ENCODE assay signal across 8 cellular contexts in the genomic region with DNA sequence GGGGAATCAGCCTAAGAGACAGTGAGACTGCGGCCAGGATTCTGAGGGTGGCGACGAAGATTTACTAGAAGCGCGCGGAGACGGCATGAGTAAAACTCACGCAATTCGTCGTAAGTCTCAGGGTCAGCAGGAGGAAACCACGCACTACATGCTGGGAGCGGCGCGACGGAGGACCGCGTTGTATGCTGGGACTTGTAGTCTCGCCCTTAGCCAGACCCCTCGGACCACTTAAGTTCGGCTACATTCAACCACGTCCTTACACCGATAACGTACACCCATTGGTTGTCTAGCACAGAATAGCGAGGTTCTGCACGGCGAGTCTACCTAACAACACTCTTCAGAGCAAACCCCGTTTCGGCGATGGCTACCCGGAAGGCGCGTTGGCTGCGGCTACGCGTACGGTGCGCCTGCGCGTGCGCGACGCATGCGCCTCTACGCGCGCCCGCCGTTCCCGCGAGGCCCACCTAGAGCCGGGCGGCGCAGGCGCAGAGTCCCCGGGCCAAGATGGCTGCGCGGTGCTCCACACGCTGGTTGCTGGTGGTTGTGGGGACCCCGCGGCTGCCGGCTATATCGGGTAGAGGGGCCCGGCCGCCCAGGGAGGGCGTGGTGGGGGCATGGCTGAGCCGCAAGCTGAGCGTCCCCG. TPM values are rescaled to one million over a fixed set of nuclear protein-coding genes. Genes with fewer than 3 reads are reported as not detected.
DNase-seq lines count a peak whose midpoint lies in the region; ATAC-seq and TF ChIP-seq lines count a peak whose summit lies in the region.

DNAJA3 (plus strand) TSS at position 491 of the 643 bp plus-strand sequence; CDS start at position 505, 14 bp downstream.

- intact Hi-C loops in heart left ventricle (cut with DNase I) = loop anchor here in 1 of 10 donors (5.0 kb wide), 1 partner anchor 112 kb away; the partner anchor contains the start of gene CDIP1

- H3K36me3 ChIP-seq in adipocyte (ENCODE audit: control insufficient read depth, insufficient read depth, low read length, severe bottlenecking) (peaks cover 3% of the 10 kb centered on the region), heart left ventricle (peaks cover 0 to 4% (median 0%) of the 10 kb centered on the region in 9 donors), trophoblast cell (ENCODE audit: control insufficient read depth in 1 of 2, insufficient read depth in 2 of 2, low read length in 2 of 2) (peaks cover 1 to 7% of the 10 kb centered on the region in 2 experiments), tibial nerve (peaks cover 0 to 23% (median 0%) of the 10 kb centered on the region in 3 donors)

- H4K91ac ChIP-seq in trophoblast cell (ENCODE audit: low read depth, low read length) = peak within 1 kb of the TSS; percentile 99

- peak; percentile 30 to 92 for TF ChIP-seq EP300 in tibial nerve (IDR thresholded peaks at IDR 0.05)

- TF ChIP-seq POLR2A in heart left ventricle (IDR thresholded peaks at IDR 0.05) (peak; percentile 24 to 85), tibial nerve (IDR thresholded peaks at IDR 0.05) (peak; percentile 61 to 62)

- H4K12ac ChIP-seq in trophoblast cell (ENCODE audit: low read depth, low read length) = peak within 1 kb of the TSS; percentile 97

- H2BK120ac ChIP-seq in trophoblast cell (ENCODE audit: insufficient read depth, low read length, poor library complexity) = peak within 1 kb of the TSS; percentile 91

- no peak within 1 kb of the TSS for H2BK12ac ChIP-seq in trophoblast cell (ENCODE audit: low read length)

- peak within 1 kb of the TSS; percentile 98 for H3K18ac ChIP-seq in trophoblast cell (ENCODE audit: low read length)

- peak within 1 kb of the TSS; percentile 98 for H4K8ac ChIP-seq in trophoblast cell (ENCODE audit: low read depth, low read length)

- H3K27ac ChIP-seq in heart left ventricle = peak within 1 kb of the TSS; percentile 90 to 99 (median 96)
- peak within 1 kb of the TSS; percentile 92 for H3K27ac ChIP-seq in trophoblast cell (ENCODE audit: low read depth, low read length)
- peak within 1 kb of the TSS; percentile 93 to 96 (median 94) for H3K27ac ChIP-seq in tibial nerve

- H3K9me3 ChIP-seq in adipocyte (ENCODE audit: control insufficient read depth, low read length) (no peaks in the 10 kb centered on the region), heart left ventricle (no peaks in the 10 kb centered on the region), trophoblast cell (ENCODE audit: insufficient read depth, low read depth, low read length) (no peaks in the 10 kb centered on the region), tibial nerve (no peaks in the 10 kb centered on the region)

- H3K4ac ChIP-seq in trophoblast cell (ENCODE audit: low read depth, low read length) = peak within 1 kb of the TSS; percentile 93

- peak; percentile 98 for DNase-seq in GM13976 (ENCODE audit: low spot score)
- peak; percentile 79 for DNase-seq in NCI-H1436 treated with DMSO at 0.1 percent for 48 hours (lab: John Stamatoyannopoulos, UW)
- DNase-seq in T follicular helper cell (ENCODE audit: low read depth) = peak; percentile 88
- peak; percentile 97 for DNase-seq in adipocyte (ENCODE audit: low read depth)
- DNase-seq in heart left ventricle = peak; percentile 90 to 96 (median 92)
- peak; percentile 93 to 97 for DNase-seq in trophoblast cell
- DNase-seq in tibial nerve (ENCODE audit: low spot score in 2 of 2) = peak; percentile 83 to 84

- peaks cover 11% of the 10 kb centered on the region for H3K79me1 ChIP-seq in trophoblast cell (ENCODE audit: low read length)

- H3K4me2 ChIP-seq in trophoblast cell (ENCODE audit: low read length) = peak within 1 kb of the TSS; percentile 96

- in situ Hi-C loops in GM13976 (cut with MboI; ENCODE audit: low sequenced_read_pairs, unreplicated experiment) = no loop called here

- no peak within 1 kb of the TSS for H3K23ac ChIP-seq in trophoblast cell (ENCODE audit: low read length)

- H3K4me1 ChIP-seq in adipocyte (ENCODE audit: control insufficient read depth, insufficient read depth, low read length) (peaks cover 19% of the 10 kb centered on the region), heart left ventricle (peaks cover 0 to 42% (median 16%) of the 10 kb centered on the region in 12 donors), trophoblast cell (ENCODE audit: control insufficient read depth in 1 of 2, insufficient read depth in 2 of 2, low read length in 2 of 2) (peaks cover 0 to 3% of the 10 kb centered on the region in 2 experiments), tibial nerve (peaks cover 0 to 30% (median 14%) of the 10 kb centered on the region in 4 donors)

- peak within 1 kb of the TSS; percentile 99 for H2BK5ac ChIP-seq in trophoblast cell (ENCODE audit: low read depth, low read length, poor library complexity)

- no peaks in the 10 kb centered on the region for H3K27me3 ChIP-seq in adipocyte (replicated peaks; ENCODE audit: control insufficient read depth, insufficient read depth, low read length)
- H3K27me3 ChIP-seq in heart left ventricle = no peaks in the 10 kb centered on the region
- H3K27me3 ChIP-seq in trophoblast cell (ENCODE audit: insufficient read depth, low read length) = no peaks in the 10 kb centered on the region
- no peaks in the 10 kb centered on the region for H3K27me3 ChIP-seq in tibial nerve

- ATAC-seq in HG02852 (IDR thresholded peaks at IDR 0.05; ENCODE audit: unreplicated experiment) (peak; percentile 83), heart left ventricle (peak; percentile 95 to 99 (median 98))

- H2AK5ac ChIP-seq in trophoblast cell (ENCODE audit: low read length) = peak within 1 kb of the TSS; percentile 42

- peak within 1 kb of the TSS; percentile 97 for H3K14ac ChIP-seq in trophoblast cell (ENCODE audit: low read length)

- TF ChIP-seq CTCF in GM13976 (IDR thresholded peaks at IDR 0.05; ENCODE audit: borderline replicate concordance, control extremely low read depth, extremely low read depth, insufficient read depth, missing control alignments) = no peak
- TF ChIP-seq CTCF in heart left ventricle (IDR thresholded peaks at IDR 0.05) = peak in 2 of 12 donors; percentile 7 to 13
- TF ChIP-seq CTCF in tibial nerve (IDR thresholded peaks at IDR 0.05) = peak in 2 of 5 experiments; percentile 35 to 48

- H3K79me2 ChIP-seq in trophoblast cell (ENCODE audit: control insufficient read depth, insufficient read depth, low read length, poor library complexity) = peaks cover 7% of the 10 kb centered on the region

- 0% methylated on average over 61 to 68 of the region's 68 CpGs for WGBS in heart left ventricle, 4 donors
- no CpG with 5 or more reads among the region's 68 CpGs for WGBS in trophoblast cell (ENCODE audit: extremely low coverage, insufficient coverage, insufficient read length)
- WGBS in tibial nerve, 2 donors = 0 to 1% methylated on average over 37 to 58 of the region's 68 CpGs

- H3K9ac ChIP-seq in adipocyte (ENCODE audit: low read length) (peak within 1 kb of the TSS; percentile 95), trophoblast cell (ENCODE audit: low read length) (peak within 1 kb of the TSS; percentile 93)

- H2AFZ ChIP-seq in trophoblast cell (ENCODE audit: insufficient read depth, low read length, poor library complexity) = peak within 1 kb of the TSS; percentile 94

- H3K4me3 ChIP-seq in adipocyte (ENCODE audit: low read length) (peak within 1 kb of the TSS; percentile 87), heart left ventricle (peak within 1 kb of the TSS; percentile 64 to 99 (median 82)), trophoblast cell (ENCODE audit: low read depth, low read length) (peak within 1 kb of the TSS; percentile 93), tibial nerve (peak within 1 kb of the TSS; percentile 69 to 94 (median 84))

RNA-seq across cellular contexts. Expression of gene DNAJA3, which starts in this region (rescaled TPM):
- total RNA-seq in heart left ventricle = 10 to 100 TPM; 47.5 to 88.4 (median 59.7) TPM
- polyA plus RNA-seq in heart left ventricle = 10 to 100 TPM; 47.4 to 81.8 TPM
- polyA plus RNA-seq in trophoblast cell (2013) = 32.8 and 34.3 TPM in 2 replicates
- 10 to 100 TPM; 37.6 to 53.0 (median 49.2) TPM for total RNA-seq in tibial nerve

Comparison
In these comparisons a context has a peak if more than half of its experiments do, and no peak if none do; other contexts are left out.
1. Peak in every context shown above with its lines: DNase-seq, ATAC-seq, H3K4me3 ChIP-seq and H3K27ac ChIP-seq.